In the genomic region with DNA sequence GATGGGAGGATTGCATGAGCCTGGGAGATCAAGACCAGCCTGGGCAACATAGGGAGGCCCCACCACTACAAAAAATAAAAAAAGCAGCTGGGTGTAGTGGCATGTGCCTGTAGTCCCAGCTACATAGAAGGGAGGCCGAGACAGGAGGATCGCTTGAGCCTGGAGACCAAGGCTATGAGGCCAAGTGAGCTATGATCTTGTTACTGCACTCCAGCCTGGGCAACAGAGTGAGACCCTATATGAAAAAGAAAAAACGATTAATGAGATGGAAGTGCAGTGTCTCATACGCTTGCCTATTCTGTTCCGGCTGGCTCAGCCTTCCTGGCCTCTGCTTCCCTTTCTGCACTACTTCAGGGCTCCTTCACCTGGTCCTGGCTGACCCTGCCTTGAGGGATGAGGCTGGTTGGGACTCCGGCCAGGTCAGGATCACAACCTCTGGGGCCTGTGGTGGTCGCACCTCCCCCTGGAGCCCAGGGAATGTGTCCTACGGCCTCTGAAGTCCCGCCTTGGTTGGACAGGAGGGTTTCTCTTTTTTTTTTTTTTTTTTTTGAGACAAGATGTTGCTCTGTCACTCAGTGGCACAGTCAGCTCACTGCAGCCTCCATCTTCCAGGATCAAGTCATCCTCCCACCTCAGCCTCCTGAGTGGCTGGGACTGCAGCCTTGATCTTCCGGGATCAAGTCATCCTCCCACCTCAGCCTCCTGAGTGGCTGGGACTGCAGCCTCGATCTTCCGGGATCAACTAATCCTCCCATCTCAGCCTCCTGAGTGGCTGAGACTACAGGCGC, we compare ENCODE assay signal across 19 cellular contexts. TPM values are rescaled to one million over a fixed set of nuclear protein-coding genes. Genes with fewer than 3 reads are reported as not detected.
A peak's percentile ranks its signal among the peaks of the same experiment; 100 is the strongest.
DNase-seq lines count a peak whose midpoint lies in the region; ATAC-seq and TF ChIP-seq lines count a peak whose summit lies in the region.
"Had no signal": no experiment of that assay in that cellular context is flagged by ENCODE, and none has a peak within 500 bp of the region (broad histone marks: within the 10 kb centered on the region; RNA-seq: fewer than 3 reads in every experiment).

No MANE protein-coding gene starts in this region.

- intact Hi-C loops in Right ventricle myocardium inferior (cut with DNase I) (no loop called here), left ventricle myocardium inferior (cut with micrococcal nuclease) (no loop called here), left lung (cut with DNase I) (no loop called here), aorta (cut with DNase I) (no loop called here)

- H3K9me3 ChIP-seq in left ventricle myocardium inferior (replicated peaks) (no peaks in the 10 kb centered on the region), left lung (no peaks in the 10 kb centered on the region), aorta (ENCODE audit: control insufficient read depth, low read length) (no peaks in the 10 kb centered on the region)
- H3K9me3 ChIP-seq: BE2C, Caco-2, SJCRH30 had no signal

- ATAC-seq in Right ventricle myocardium inferior (no peak), left lung (no peak), aorta (ENCODE audit: low FRiP score) (no peak), GM21619 (IDR thresholded peaks at IDR 0.05; ENCODE audit: unreplicated experiment) (no peak)

- H3K4me1 ChIP-seq in left ventricle myocardium inferior (no peaks in the 10 kb centered on the region), left lung (no peaks in the 10 kb centered on the region), aorta (ENCODE audit: control insufficient read depth in 1 of 2, insufficient read depth in 2 of 2, low read length in 2 of 2) (no peaks in the 10 kb centered on the region)
- H3K4me1 ChIP-seq: Caco-2 had no signal

- 88 to 90% methylated on average over 13 of the region's 13 CpGs for WGBS in aorta, 2 donors

- DNase-seq in Right ventricle myocardium inferior (ENCODE audit: missing footprints): peak; percentile 63
- no peak for DNase-seq in left ventricle myocardium inferior
- DNase-seq in NB4 (ENCODE audit: low read depth): peak; percentile 8
- DNase-seq in left lung: peak; percentile 17 to 37
- DNase-seq in aorta: peak; percentile 26 to 73
- no peak for DNase-seq in iPS-NIHi7 (ENCODE audit: extremely low spot score)
- no peak for DNase-seq in C1 segment of cervical spinal cord (lab: John Stamatoyannopoulos, UW)
- DNase-seq: BE2C; Caco-2; CD4-positive, CD25-positive, alpha-beta regulatory T cell; DND-41; NCI-H1092 treated with DMSO at 0.1 percent for 48 hours; NCI-H1436 treated with DMSO at 0.1 percent for 48 hours; NCI-H1930; NCI-H510A treated with DMSO at 0.1 percent for 48 hours; NCI-H748 treated with DMSO at 0.1 percent for 48 hours; SJCRH30 had no signal

- H3K4me3 ChIP-seq in left ventricle myocardium inferior (no peak overlapping the region), NB4 (ENCODE audit: low read depth, low read length) (no peak overlapping the region), left lung (no peak overlapping the region), aorta (ENCODE audit: low read length in 2 of 2) (no peak overlapping the region)
- H3K4me3 ChIP-seq: SJCRH30 had no signal

- H3K36me3 ChIP-seq in left ventricle myocardium inferior (peaks cover 9% of the 10 kb centered on the region), left lung (peaks cover 0 to 22% of the 10 kb centered on the region in 2 donors), aorta (ENCODE audit: control insufficient read depth in 1 of 2, insufficient read depth in 2 of 2, low read length in 1 of 2) (no peaks in the 10 kb centered on the region)
- H3K36me3 ChIP-seq: BE2C, SJCRH30 had no signal

- H3K27me3 ChIP-seq in left ventricle myocardium inferior (ENCODE audit: low read depth) (no peaks in the 10 kb centered on the region), left lung (no peaks in the 10 kb centered on the region), aorta (ENCODE audit: control insufficient read depth in 1 of 2, insufficient read depth in 2 of 2, low read length in 1 of 2) (no peaks in the 10 kb centered on the region)
- H3K27me3 ChIP-seq: BE2C had no signal

- H3K27ac ChIP-seq in left ventricle myocardium inferior (replicated peaks) (no peak overlapping the region), left lung (no peak overlapping the region), aorta (ENCODE audit: low read depth in 1 of 2, low read length in 2 of 2) (no peak overlapping the region)
- H3K27ac ChIP-seq: SJCRH30 had no signal

- no peak for TF ChIP-seq POLR2A in NB4 (IDR thresholded peaks at IDR 0.05; ENCODE audit: extremely low read depth, insufficient read length)

- TF ChIP-seq CTCF in left ventricle myocardium inferior (IDR thresholded peaks at IDR 0.05; ENCODE audit: borderline replicate concordance): no peak
- TF ChIP-seq CTCF in NB4 (IDR thresholded peaks at IDR 0.05; ENCODE audit: low read depth, low read length): no peak
- TF ChIP-seq CTCF in left lung (IDR thresholded peaks at IDR 0.05): no peak

RNA-seq across cellular contexts. Expression of a gene that starts 10.7 kb away (rescaled TPM):
- 6.4 TPM for total RNA-seq in Right ventricle myocardium inferior
- total RNA-seq in left ventricle myocardium inferior: 4.0 TPM
- total RNA-seq in left lung: 10 to 100 TPM; 12.8 to 16.8 TPM
- total RNA-seq in aorta: 10 to 100 TPM in 1 of 2 donors, 1 to 10 TPM in 1; 8.6 to 30.5 TPM
- 10 to 100 TPM in 1 of 2 donors, 1 to 10 TPM in 1; 9.6 to 33.8 TPM for polyA plus RNA-seq in aorta

RNA-seq across cellular contexts. Expression of a gene that starts 15.0 kb away (rescaled TPM):
- 82.0 TPM for total RNA-seq in Right ventricle myocardium inferior
- 65.9 TPM for total RNA-seq in left ventricle myocardium inferior
- total RNA-seq in left lung: 100 to 1,000 TPM; 171 to 281 TPM
- 100 to 1,000 TPM; 229 to 236 TPM for total RNA-seq in aorta
- polyA plus RNA-seq in aorta: 1,000 to 10,000 TPM in 1 of 2 donors, 100 to 1,000 TPM in 1; 740 to 1,123 TPM

RNA-seq across cellular contexts. Expression of a gene that starts 24.7 kb away (rescaled TPM):
- total RNA-seq in Right ventricle myocardium inferior (3.4 TPM), left ventricle myocardium inferior (2.1 TPM), left lung (1 to 10 TPM; 2.4 to 3.0 TPM), aorta (1 to 10 TPM; 1.9 to 7.5 TPM)
- polyA plus RNA-seq in aorta: 1 to 10 TPM in 1 of 2 donors, under 1 TPM in 1; 0.75 to 4.2 TPM
- total RNA-seq: Caco-2, H1 had no signal

RNA-seq across cellular contexts. Expression of a gene that starts 27.1 kb away (rescaled TPM):
- total RNA-seq in Right ventricle myocardium inferior: 1,081 TPM
- 1,068 TPM for total RNA-seq in left ventricle myocardium inferior
- total RNA-seq in left lung: 100 to 1,000 TPM; 172 to 224 TPM
- 100 to 1,000 TPM; 267 to 352 TPM for total RNA-seq in aorta
- polyA plus RNA-seq in aorta: 100 to 1,000 TPM; 432 to 698 TPM

Comparison
In these comparisons a context has a peak if more than half of its experiments do, and no peak if none do; other contexts are left out.
1. DNase-seq: peak in Right ventricle myocardium inferior (single experiment), NB4 (single experiment), left lung (2 of 2) and aorta (2 of 2); none in left ventricle myocardium inferior (single experiment), iPS-NIHi7 (single experiment) and C1 segment of cervical spinal cord (0 of 14).